ENCODE assay signal across 1 cellular context in genomic region chr10:59905066-59905734, GRCh38.
TF ChIP-seq lines count a peak whose summit lies in the region.

No MANE protein-coding gene starts in this region.

TF ChIP-seq in HepG2, 621 proteins besides CTCF, POLR2A, EP300 and RAD21 (continued from another document):
- 0 out of 2 replicates have a peak, but pooled peaks have one; percentile 5 for TF ChIP-seq SNAPC4 (CRISPR knock-in tag; IDR thresholded peaks at IDR 0.05)
- TF ChIP-seq ZNF225 (CRISPR knock-in tag; IDR thresholded peaks at IDR 0.05), result no peak
- no peak for TF ChIP-seq ZNF781 (CRISPR knock-in tag; IDR thresholded peaks at IDR 0.05; ENCODE audit: borderline replicate concordance, not compliant biosample characterization)
- TF ChIP-seq ZNF12 (CRISPR knock-in tag; IDR thresholded peaks at IDR 0.05), result no peak
- TF ChIP-seq RBM39 (IDR thresholded peaks at IDR 0.05; ENCODE audit: low read depth, low read length, poor library complexity, severe bottlenecking), result peak; percentile 16
- peak; percentile 16; the same call in 1 of the 2 replicates for TF ChIP-seq SALL1 (CRISPR knock-in tag; IDR thresholded peaks at IDR 0.05)
- no peak for TF ChIP-seq USF2 (IDR thresholded peaks at IDR 0.05; ENCODE audit: low read depth, low read length)
- no peak for TF ChIP-seq USF2 (CRISPR knock-in tag; IDR thresholded peaks at IDR 0.05; ENCODE audit: borderline replicate concordance)
- TF ChIP-seq HNRNPL (IDR thresholded peaks at IDR 0.05; ENCODE audit: low read depth, low read length), result peak; percentile 83; the same call in 1 of the 2 replicates
- TF ChIP-seq SIN3A (IDR thresholded peaks at IDR 0.05; ENCODE audit: borderline replicate concordance, low read depth, low read length), result peak; percentile 47; the same call in 1 of the 2 replicates
- no peak for TF ChIP-seq ZNF770 (CRISPR knock-in tag; IDR thresholded peaks at IDR 0.05)
- TF ChIP-seq SPEN (CRISPR knock-in tag; IDR thresholded peaks at IDR 0.05; ENCODE audit: low read depth), result 0 out of 2 replicates have a peak, but pooled peaks have one; percentile 36
- 0 out of 2 replicates have a peak, but pooled peaks have one; percentile 42 for TF ChIP-seq ZNF317 (CRISPR knock-in tag; IDR thresholded peaks at IDR 0.05)
- no peak for TF ChIP-seq NFATC3 (CRISPR knock-in tag; IDR thresholded peaks at IDR 0.05)
- TF ChIP-seq SRY (CRISPR knock-in tag; IDR thresholded peaks at IDR 0.05), result no peak
- no peak for TF ChIP-seq AFF4 (CRISPR knock-in tag; IDR thresholded peaks at IDR 0.05)
- no peak for TF ChIP-seq SOX6 (IDR thresholded peaks at IDR 0.05)
- 0 out of 2 replicates have a peak, but pooled peaks have one; percentile 21 for TF ChIP-seq SOX6 (CRISPR knock-in tag; IDR thresholded peaks at IDR 0.05)
- no peak for TF ChIP-seq SMAD1 (CRISPR knock-in tag; IDR thresholded peaks at IDR 0.05; ENCODE audit: borderline replicate concordance, low read depth)
- no peak for TF ChIP-seq ZNF136 (CRISPR knock-in tag; IDR thresholded peaks at IDR 0.05; ENCODE audit: low read depth)
- no peak for TF ChIP-seq ETS1 (CRISPR knock-in tag; IDR thresholded peaks at IDR 0.05)
- peak; percentile 87 for TF ChIP-seq PRDM15 (CRISPR knock-in tag; IDR thresholded peaks at IDR 0.05)
- TF ChIP-seq U2AF1 (optimal IDR thresholded peaks at IDR 0.05; ENCODE audit: low read depth, low read length), result peak; percentile 47
- no peak for TF ChIP-seq ZNF766 (CRISPR knock-in tag; IDR thresholded peaks at IDR 0.05; ENCODE audit: borderline replicate concordance)
- TF ChIP-seq SP2 (CRISPR knock-in tag; IDR thresholded peaks at IDR 0.05), result peak; percentile 39; the same call in 1 of the 2 replicates
- TF ChIP-seq ZNF280D (CRISPR knock-in tag; IDR thresholded peaks at IDR 0.05), result 0 out of 2 replicates have a peak, but pooled peaks have one; percentile 6
- peak; percentile 58; the same call in 1 of the 2 replicates for TF ChIP-seq SAFB2 (CRISPR knock-in tag; IDR thresholded peaks at IDR 0.05; ENCODE audit: borderline replicate concordance, low read depth)
- TF ChIP-seq TAF1 (CRISPR knock-in tag; IDR thresholded peaks at IDR 0.05), result no peak
- no peak for TF ChIP-seq GFI1 (CRISPR knock-in tag; IDR thresholded peaks at IDR 0.05; ENCODE audit: borderline replicate concordance)
